ENCODE assay signal across 8 cellular contexts in the genomic region with DNA sequence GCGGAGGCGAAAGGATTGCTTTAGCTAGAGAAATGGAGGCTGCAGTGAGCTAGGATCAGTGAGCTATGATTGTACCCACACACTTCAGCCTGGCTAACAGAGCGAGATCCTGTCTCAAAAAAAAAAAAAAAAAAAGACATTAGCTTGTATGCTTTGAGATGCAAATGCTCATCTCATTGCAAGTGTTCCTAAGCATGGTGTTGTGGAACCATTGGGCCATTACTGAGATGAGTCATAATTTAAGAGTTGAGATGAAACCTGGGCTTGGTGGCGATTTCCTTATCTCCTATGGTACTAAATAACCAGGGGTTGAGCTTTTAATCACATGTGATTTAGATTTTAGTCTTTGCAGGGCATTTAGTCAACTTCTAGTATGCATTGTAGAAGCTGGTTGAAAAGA. TPM values are rescaled to one million over a fixed set of nuclear protein-coding genes. Genes with fewer than 3 reads are reported as not detected.
DNase-seq lines count a peak whose midpoint lies in the region; ATAC-seq, FAIRE-seq and TF ChIP-seq lines count a peak whose summit lies in the region.

No MANE protein-coding gene starts in this region.

- 77 to 85% (median 77%) methylated on average over 4 of the region's 4 CpGs for WGBS in stomach, 5 donors

- peak; percentile 19 for ATAC-seq in GM21515 (IDR thresholded peaks at IDR 0.05; ENCODE audit: unreplicated experiment)

- no peaks in the 10 kb centered on the region for H3K27me3 ChIP-seq in stomach

- no peaks in the 10 kb centered on the region for H3K9me3 ChIP-seq in stomach

- DNase-seq in M059J (ENCODE audit: low read depth), result peak; percentile 28
- DNase-seq in H4 (ENCODE audit: low spot score), result no peak
- no peak for DNase-seq in KBM-7
- no peak for DNase-seq in stomach
- DNase-seq in activated CD8-positive, alpha-beta memory T cell treated with anti-CD3 and anti-CD28 coated beads, Interleukin-2, amount 50 U/mL, for 48 hours, result no peak

- peaks cover 0 to 16% (median 11%) of the 10 kb centered on the region in 4 donors for H3K36me3 ChIP-seq in stomach

- no peak for TF ChIP-seq EP300 in stomach (IDR thresholded peaks at IDR 0.05)

- FAIRE-seq in islet of Langerhans (lab: Jason Lieb, UNC), result peak; percentile 79

- in situ Hi-C loops in KBM-7 (cut with MboI; ENCODE audit: low pct_unique_long_range_greater_than_20kb, low sequenced_read_pairs), result no loop called here

- no peak overlapping the region for H3K27ac ChIP-seq in stomach

- intact Hi-C loops in stomach (cut with DNase I; ENCODE audit: low total_unique reads), result no loop called here

- TF ChIP-seq POLR2A in stomach (IDR thresholded peaks at IDR 0.05), result no peak

- peaks cover 61 to 71% (median 64%) of the 10 kb centered on the region in 4 donors for H3K4me1 ChIP-seq in stomach

- peak overlapping the region; percentile 72 for H3K4me3 ChIP-seq in GM08714 (ENCODE audit: low read length)
- peak overlapping the region in 2 of 4 donors; percentile 64 to 86 for H3K4me3 ChIP-seq in stomach

- TF ChIP-seq CTCF in stomach (IDR thresholded peaks at IDR 0.05), result no peak

RNA-seq across cellular contexts. Expression of gene PLEKHA3, which starts 2.2 kb away (rescaled TPM):
- 7.6 and 17.0 TPM in 2 replicates for total RNA-seq in M059J (2014; rRNA removed; shearing (Covaris generic))
- total RNA-seq in H4 (2014; rRNA removed; shearing (Covaris generic)), result 10.3 and 11.7 TPM in 2 replicates
- 10 to 100 TPM in 3 of 5 donors, 1 to 10 TPM in 2; 1.7 to 36.2 (median 11.6) TPM for total RNA-seq in stomach
- 1 to 10 TPM; 1.9 to 3.8 (median 3.5) TPM for polyA plus RNA-seq in stomach

RNA-seq across cellular contexts. Expression of gene FKBP7, which starts 4.0 kb away (rescaled TPM):
- 35.4 and 49.4 TPM in 2 replicates for total RNA-seq in M059J (2014; rRNA removed; shearing (Covaris generic))
- total RNA-seq in H4 (2014; rRNA removed; shearing (Covaris generic)), result 43.4 and 44.2 TPM in 2 replicates
- total RNA-seq in stomach, result 10 to 100 TPM in 1 of 5 donors, 1 to 10 TPM in 3, under 1 TPM in 1; 0.87 to 31.4 (median 4.9) TPM
- polyA plus RNA-seq in stomach, result 1 to 10 TPM; 4.4 to 6.4 (median 4.4) TPM

RNA-seq across cellular contexts. Expression of gene PJVK, which starts 31.3 kb away (rescaled TPM):
- not detected in 2 replicates for total RNA-seq in M059J (2014; rRNA removed; shearing (Covaris generic))
- 1.1 and 2.5 TPM in 2 replicates for total RNA-seq in H4 (2014; rRNA removed; shearing (Covaris generic))
- 1 to 10 TPM in 2 of 5 donors, under 1 TPM in 1, not detected in 2; 0.72 to 8.8 (median 2.2) TPM for total RNA-seq in stomach
- 1 to 10 TPM; 1.4 to 5.3 (median 3.8) TPM for polyA plus RNA-seq in stomach

RNA-seq across cellular contexts. Expression of gene PRKRA, which starts 31.5 kb away (rescaled TPM):
- 41.5 and 53.7 TPM in 2 replicates for total RNA-seq in M059J (2014; rRNA removed; shearing (Covaris generic))
- total RNA-seq in H4 (2014; rRNA removed; shearing (Covaris generic)), result 53.5 and 53.9 TPM in 2 replicates
- total RNA-seq in stomach, result 100 to 1,000 TPM in 2 of 5 donors, 10 to 100 TPM in 3; 59.7 to 145 (median 77.6) TPM
- 10 to 100 TPM; 30.6 to 38.0 (median 34.0) TPM for polyA plus RNA-seq in stomach
